13 cellular contexts compared by ENCODE assay signal in genomic region chr19:41445575-41445974, GRCh38. TPM values are rescaled to one million over a fixed set of nuclear protein-coding genes. Genes with fewer than 3 reads are reported as not detected.
DNase-seq lines count a peak whose midpoint lies in the region; ATAC-seq and TF ChIP-seq lines count a peak whose summit lies in the region.
"Had no signal": no experiment of that assay in that cellular context is flagged by ENCODE, and none has a peak within 500 bp of the region (broad histone marks: within the 10 kb centered on the region; RNA-seq: fewer than 3 reads in every experiment).

No MANE protein-coding gene starts in this region.

- peaks cover 2% of the 10 kb centered on the region for H3K27me3 Mint-ChIP-seq in activated CD4-positive, alpha-beta T cell treated with anti-CD3 and anti-CD28 coated beads, Interleukin-2, amount 10 ng/mL, durations not matched to agents 24 days and 14 days
- H3K27me3 Mint-ChIP-seq in type B pancreatic cell: peaks cover 50% of the 10 kb centered on the region

- peak; percentile 54 for DNase-seq in activated CD4-positive, alpha-beta T cell treated with anti-CD3 and anti-CD28 coated beads, Interleukin-2, amount 10 ng/mL, durations not matched to agents 24 days and 14 days
- DNase-seq in activated CD4-positive, alpha-beta T cell treated with anti-CD3 and anti-CD28 coated beads, Interleukin-2, amount 50 U/mL, for 1 hour: no peak
- peak; percentile 54 for DNase-seq in activated effector memory CD4-positive, alpha-beta T cell treated with anti-CD3 and anti-CD28 coated beads, Interleukin-2, amount 50 U/mL, for 16 hours
- no peak for DNase-seq in activated effector memory CD4-positive, alpha-beta T cell treated with Interleukin-2 at 50 U/mL for 16 hours
- DNase-seq in left lobe of liver (ENCODE audit: low spot score): peak; percentile 23
- peak; percentile 42 for DNase-seq in type B pancreatic cell (ENCODE audit: extremely low spot score, unreplicated experiment)
- DNase-seq in mucosa of gallbladder (ENCODE audit: low spot score): no peak
- DNase-seq: AML-193; CD4-positive, alpha-beta T cell; H9 had no signal

- intact Hi-C loops in activated CD4-positive, alpha-beta T cell treated with anti-CD3 and anti-CD28 coated beads, Interleukin-2, amount 10 ng/mL, durations not matched to agents 24 days and 14 days (cut with micrococcal nuclease): no loop called here

- no peak for TF ChIP-seq CTCF in type B pancreatic cell (conservative IDR thresholded peaks at IDR 0.05)

- no peaks in the 10 kb centered on the region for H3K36me3 Mint-ChIP-seq in activated CD4-positive, alpha-beta T cell treated with anti-CD3 and anti-CD28 coated beads, Interleukin-2, amount 10 ng/mL, durations not matched to agents 24 days and 14 days (ENCODE audit: low read depth)
- no peaks in the 10 kb centered on the region for H3K36me3 Mint-ChIP-seq in type B pancreatic cell

- H3K9me3 Mint-ChIP-seq in activated CD4-positive, alpha-beta T cell treated with anti-CD3 and anti-CD28 coated beads, Interleukin-2, amount 10 ng/mL, durations not matched to agents 24 days and 14 days: no peaks in the 10 kb centered on the region
- H3K9me3 Mint-ChIP-seq in type B pancreatic cell: no peaks in the 10 kb centered on the region
- H3K9me3 Mint-ChIP-seq: CD4-positive, alpha-beta T cell had no signal

- no peak overlapping the region for H3K27ac Mint-ChIP-seq in activated CD4-positive, alpha-beta T cell treated with anti-CD3 and anti-CD28 coated beads, Interleukin-2, amount 10 ng/mL, durations not matched to agents 24 days and 14 days
- no peak overlapping the region for H3K27ac Mint-ChIP-seq in type B pancreatic cell
- H3K27ac Mint-ChIP-seq: CD4-positive, alpha-beta T cell; H9 had no signal

- ATAC-seq in left lobe of liver: no peak
- ATAC-seq: A549 had no signal

- no peak overlapping the region for H3K4me3 Mint-ChIP-seq in activated CD4-positive, alpha-beta T cell treated with anti-CD3 and anti-CD28 coated beads, Interleukin-2, amount 10 ng/mL, durations not matched to agents 24 days and 14 days
- H3K4me3 Mint-ChIP-seq in type B pancreatic cell: no peak overlapping the region
- H3K4me3 Mint-ChIP-seq: CD4-positive, alpha-beta T cell; H9 had no signal

- H3K4me1 Mint-ChIP-seq in activated CD4-positive, alpha-beta T cell treated with anti-CD3 and anti-CD28 coated beads, Interleukin-2, amount 10 ng/mL, durations not matched to agents 24 days and 14 days: peaks cover 17% of the 10 kb centered on the region
- no peaks in the 10 kb centered on the region for H3K4me1 Mint-ChIP-seq in type B pancreatic cell (ENCODE audit: unreplicated experiment)
- H3K4me1 Mint-ChIP-seq: H9 had no signal

RNA-seq across cellular contexts. Expression of gene ERICH4, which starts 2.6 kb away (rescaled TPM):
- not detected in 2 replicates for total RNA-seq in activated CD4-positive, alpha-beta T cell treated with anti-CD3 and anti-CD28 coated beads, Interleukin-2, amount 10 ng/mL, durations not matched to agents 24 days and 14 days
- total RNA-seq in left lobe of liver (not detected), type B pancreatic cell (ENCODE audit: low replicate concordance) (0.56 and 0.81 TPM in 2 replicates), mucosa of gallbladder (not detected)
- total RNA-seq: Caco-2; CD4-positive, alpha-beta T cell; H1; H9 had no signal

RNA-seq across cellular contexts. Expression of gene DMAC2, which starts 5.9 kb away (rescaled TPM):
- 52.6 and 58.7 TPM in 2 replicates for total RNA-seq in activated CD4-positive, alpha-beta T cell treated with anti-CD3 and anti-CD28 coated beads, Interleukin-2, amount 10 ng/mL, durations not matched to agents 24 days and 14 days
- total RNA-seq in left lobe of liver (21.2 TPM), type B pancreatic cell (ENCODE audit: low replicate concordance) (43.8 and 57.4 TPM in 2 replicates), mucosa of gallbladder (45.0 TPM)

RNA-seq across cellular contexts. Expression of gene B3GNT8, which starts 18.4 kb away (rescaled TPM):
- total RNA-seq in activated CD4-positive, alpha-beta T cell treated with anti-CD3 and anti-CD28 coated beads, Interleukin-2, amount 10 ng/mL, durations not matched to agents 24 days and 14 days: 0.37 and 0.83 TPM in 2 replicates
- 0.65 TPM for total RNA-seq in left lobe of liver
- 9.3 and 13.0 TPM in 2 replicates for total RNA-seq in type B pancreatic cell (ENCODE audit: low replicate concordance)
- 2.4 TPM for total RNA-seq in mucosa of gallbladder

RNA-seq across cellular contexts. Expression of gene BCKDHA, which starts 48.0 kb away (rescaled TPM):
- total RNA-seq in activated CD4-positive, alpha-beta T cell treated with anti-CD3 and anti-CD28 coated beads, Interleukin-2, amount 10 ng/mL, durations not matched to agents 24 days and 14 days: 11.4 and 20.1 TPM in 2 replicates
- 64.4 TPM for total RNA-seq in left lobe of liver
- 7.5 and 11.7 TPM in 2 replicates for total RNA-seq in type B pancreatic cell (ENCODE audit: low replicate concordance)
- total RNA-seq in mucosa of gallbladder: 26.4 TPM

RNA-seq across cellular contexts. Expression of gene EXOSC5, which starts 48.4 kb away (rescaled TPM):
- total RNA-seq in activated CD4-positive, alpha-beta T cell treated with anti-CD3 and anti-CD28 coated beads, Interleukin-2, amount 10 ng/mL, durations not matched to agents 24 days and 14 days: 65.8 and 69.2 TPM in 2 replicates
- total RNA-seq in left lobe of liver (13.2 TPM), type B pancreatic cell (ENCODE audit: low replicate concordance) (11.4 and 20.2 TPM in 2 replicates), mucosa of gallbladder (12.3 TPM)

Comparison
In these comparisons a context has a peak if more than half of its experiments do, and no peak if none do; other contexts are left out.
1. DNase-seq: peak in activated CD4-positive, alpha-beta T cell treated with anti-CD3 and anti-CD28 coated beads, Interleukin-2, amount 10 ng/mL, durations not matched to agents 24 days and 14 days (single experiment), activated effector memory CD4-positive, alpha-beta T cell treated with anti-CD3 and anti-CD28 coated beads, Interleukin-2, amount 50 U/mL, for 16 hours (single experiment), left lobe of liver (single experiment) and type B pancreatic cell (single experiment); none in activated CD4-positive, alpha-beta T cell treated with anti-CD3 and anti-CD28 coated beads, Interleukin-2, amount 50 U/mL, for 1 hour (single experiment), activated effector memory CD4-positive, alpha-beta T cell treated with Interleukin-2 at 50 U/mL for 16 hours (single experiment) and mucosa of gallbladder (single experiment).